In genomic region chr5:73623929-73624404, GRCh38 we compare ENCODE assay signal across 23 cellular contexts. TPM values are rescaled to one million over a fixed set of nuclear protein-coding genes. Genes with fewer than 3 reads are reported as not detected.
DNase-seq lines count a peak whose midpoint lies in the region; ATAC-seq and TF ChIP-seq lines count a peak whose summit lies in the region.
"Had no signal": no experiment of that assay in that cellular context is flagged by ENCODE, and none has a peak within 500 bp of the region (broad histone marks: within the 10 kb centered on the region; RNA-seq: fewer than 3 reads in every experiment).

No MANE protein-coding gene starts in this region.

- TF ChIP-seq POLR2A in HCT116 (IDR thresholded peaks at IDR 0.05; ENCODE audit: borderline replicate concordance, extremely low read depth, insufficient read depth, insufficient read length): no peak
- TF ChIP-seq POLR2A in body of pancreas (IDR thresholded peaks at IDR 0.05): no peak

- peak overlapping the region; percentile 62 for H2AFZ ChIP-seq in HCT116 (ENCODE audit: low read depth, low read length, poor library complexity, severe bottlenecking)
- H2AFZ ChIP-seq: GM23248 had no signal

- peaks cover 6 to 23% of the 10 kb centered on the region in 2 experiments; a peak in 3 of 4 replicates for H3K4me1 ChIP-seq in HCT116 (ENCODE audit: control insufficient read depth in 1 of 2, insufficient read depth in 2 of 2, low read length in 2 of 2)
- peaks cover 44% of the 10 kb centered on the region for H3K4me1 ChIP-seq in body of pancreas
- H3K4me1 ChIP-seq: testis, uterus had no signal

- H3K27me3 ChIP-seq in HCT116 (ENCODE audit: insufficient read depth, low read length) (no peaks in the 10 kb centered on the region), body of pancreas (no peaks in the 10 kb centered on the region)
- H3K27me3 ChIP-seq: testis had no signal

- no peak for ATAC-seq in HCT116
- peak; percentile 45 for ATAC-seq in body of pancreas
- ATAC-seq in GM21737 (IDR thresholded peaks at IDR 0.05; ENCODE audit: unreplicated experiment): no peak
- no peak for ATAC-seq in HG03135 (IDR thresholded peaks at IDR 0.05; ENCODE audit: unreplicated experiment)
- ATAC-seq: activated CD8-positive, alpha-beta T cell treated with anti-CD3 and anti-CD28 coated beads, Interleukin-2, amount 10 ng/mL, durations not matched to agents 7 days and 5 days; psoas muscle had no signal

- POLR2A ChIA-PET in HCT116 (lab: Charles Lee): interaction anchor here (0.7 kb wide), 2 partner anchors 9 to 1017 kb away, joined by 3 read pairs; partner anchors contain the start of gene ENC1

- H3K4me2 ChIP-seq in HCT116 (ENCODE audit: low read length): no peak overlapping the region

- H4K20me1 ChIP-seq in HCT116 (ENCODE audit: insufficient read depth): no peaks in the 10 kb centered on the region

- no peak for TF ChIP-seq RAD21 in HCT116 (IDR thresholded peaks at IDR 0.05; ENCODE audit: low read depth)

- H3K36me3 Mint-ChIP-seq in nephron (ENCODE audit: low read depth): no peaks in the 10 kb centered on the region
- H3K36me3 Mint-ChIP-seq: activated naive CD4-positive, alpha-beta T cell treated with anti-CD3 and anti-CD28 coated beads, Interleukin-2, amount 50 U/mL, for 24 hours had no signal

- 17 to 23% methylated on average over 2 of the region's 2 CpGs for WGBS in body of pancreas, 2 donors

- H3K4me3 ChIP-seq in HCT116 (replicated peaks in 1 of 2; ENCODE audit: low read depth in 1 of 2, low read length in 2 of 2): no peak overlapping the region
- H3K4me3 ChIP-seq in body of pancreas: no peak overlapping the region
- H3K4me3 ChIP-seq: coronary artery, GM23248, psoas muscle, testis, uterus had no signal

- H3K9me3 Mint-ChIP-seq in nephron: no peaks in the 10 kb centered on the region
- H3K9me3 Mint-ChIP-seq: activated naive CD4-positive, alpha-beta T cell treated with anti-CD3 and anti-CD28 coated beads, Interleukin-2, amount 50 U/mL, for 24 hours; activated T-helper 2 cell treated with anti-CD3 and anti-CD28 coated beads, Interferon-gamma antibody, Interleukin-2, Interleukin-4, amounts not matched to agents 10 μg/mL and 5 μg/mL and 100 μg/mL, durations not matched to agents 14 hours and 24 hours and 36 hours; endodermal cell had no signal

- TF ChIP-seq CTCF in HCT116 (IDR thresholded peaks at IDR 0.05 in 2 of 3, conservative IDR thresholded peaks at IDR 0.05 in 1 of 3; ENCODE audit: borderline replicate concordance in 1 of 3, insufficient read depth in 1 of 3, low read depth in 2 of 3, low read length in 2 of 3) (no peak), body of pancreas (IDR thresholded peaks at IDR 0.05) (no peak), nephron (IDR thresholded peaks at IDR 0.05; ENCODE audit: unreplicated experiment in 3 of 3) (no peak)

- no TSS peak for BruUV-seq in HCT116 (replicated peaks; lab: Mats Ljungman, UMichigan)

- H3K36me3 ChIP-seq in HCT116 (ENCODE audit: control insufficient read depth in 1 of 2, insufficient read depth in 2 of 2, low read length in 2 of 2) (no peaks in the 10 kb centered on the region), body of pancreas (replicated peaks in 1 of 2; ENCODE audit: insufficient read depth in 1 of 2, low read depth in 2 of 2) (no peaks in the 10 kb centered on the region)
- H3K36me3 ChIP-seq: uterus had no signal

- intact Hi-C loops in HCT116 (cut with micrococcal nuclease) (no loop called here), body of pancreas (cut with DNase I) (no loop called here)

- H3K9me2 ChIP-seq in HCT116 (ENCODE audit: insufficient read depth): no peaks in the 10 kb centered on the region

- peak overlapping the region; percentile 3 to 35 (median 11) for H3K4me3 Mint-ChIP-seq in nephron
- H3K4me3 Mint-ChIP-seq: activated CD8-positive, alpha-beta T cell treated with anti-CD3 and anti-CD28 coated beads, Interleukin-2, amount 10 ng/mL, durations not matched to agents 7 days and 5 days; activated naive CD4-positive, alpha-beta T cell treated with anti-CD3 and anti-CD28 coated beads, Interleukin-2, amount 50 U/mL, for 24 hours; endodermal cell had no signal

- DNase-seq in DMS53 (lab: John Stamatoyannopoulos, UW): peak; percentile 60
- DNase-seq in HCT116 (ENCODE audit: low read depth, low spot score): no peak
- peak; percentile 33 to 82 (median 60) for DNase-seq in body of pancreas
- DNase-seq in NCI-H1694 (lab: John Stamatoyannopoulos, UW): no peak
- DNase-seq: activated CD4-positive, alpha-beta T cell treated with anti-CD3 and anti-CD28 coated beads for 1 hour; activated CD8-positive, alpha-beta T cell treated with anti-CD3 and anti-CD28 coated beads, Interleukin-2, amount 10 ng/mL, durations not matched to agents 7 days and 5 days; amygdala; endodermal cell; GM23248; NCI-H1105; NCI-H2081; NCI-H446; psoas muscle; stimulated activated CD4-positive, alpha-beta T cell treated with anti-CD3 and anti-CD28 coated beads, Interleukin-15, amount 100 ng/mL, for 24 hours; stimulated activated naive CD4-positive, alpha-beta T cell; testis; uterus had no signal

- H3K9me3 ChIP-seq in HCT116 (ENCODE audit: control insufficient read depth in 1 of 2, insufficient read depth in 1 of 2, low read depth in 1 of 2, low read length in 2 of 2) (no peaks in the 10 kb centered on the region), body of pancreas (no peaks in the 10 kb centered on the region)
- H3K9me3 ChIP-seq: psoas muscle, testis, uterus had no signal

- peaks cover 14% of the 10 kb centered on the region for H3K4me1 Mint-ChIP-seq in nephron
- H3K4me1 Mint-ChIP-seq: activated naive CD4-positive, alpha-beta T cell treated with anti-CD3 and anti-CD28 coated beads, Interleukin-2, amount 50 U/mL, for 24 hours had no signal

- H3K9ac ChIP-seq in HCT116 (ENCODE audit: low read length): no peak overlapping the region
- H3K9ac ChIP-seq: GM23248 had no signal

- H3K27me3 Mint-ChIP-seq in nephron (ENCODE audit: low read depth): peaks cover 47% of the 10 kb centered on the region

- CTCF ChIA-PET in HCT116 (lab: Charles Lee): interaction anchor here (0.7 kb wide), 1 partner anchor 33 kb away, joined by 3 read pairs; no protein-coding TSS in a partner anchor

- H3K27ac ChIP-seq in HCT116 (ENCODE audit: low read depth, low read length): no peak overlapping the region
- H3K27ac ChIP-seq in body of pancreas: peak overlapping the region; percentile 69 to 94 (median 80)
- H3K27ac ChIP-seq: coronary artery, GM23248, psoas muscle, testis, uterus had no signal

- no peak overlapping the region for H3K27ac Mint-ChIP-seq in nephron
- H3K27ac Mint-ChIP-seq: activated CD8-positive, alpha-beta T cell treated with anti-CD3 and anti-CD28 coated beads, Interleukin-2, amount 10 ng/mL, durations not matched to agents 7 days and 5 days; activated naive CD4-positive, alpha-beta T cell treated with anti-CD3 and anti-CD28 coated beads, Interleukin-2, amount 50 U/mL, for 24 hours; activated T-helper 2 cell treated with anti-CD3 and anti-CD28 coated beads, Interferon-gamma antibody, Interleukin-2, Interleukin-4, amounts not matched to agents 10 μg/mL and 5 μg/mL and 100 μg/mL, durations not matched to agents 14 hours and 24 hours and 36 hours; endodermal cell had no signal

- RAD21 ChIA-PET in HCT116 (lab: Charles Lee; ENCODE audit: low non-redundant PET in 1 of 2, low total read pairs in 2 of 2, uncharacterized antibody in 2 of 2, unreplicated experiment in 2 of 2): no interaction called here

- H3K79me2 ChIP-seq in HCT116 (ENCODE audit: insufficient read depth, low read length): no peaks in the 10 kb centered on the region

TF ChIP-seq in HCT116, 20 proteins besides CTCF, POLR2A, EP300 and RAD21:
- TF ChIP-seq SRF (IDR thresholded peaks at IDR 0.05; ENCODE audit: low read depth): no peak
- TF ChIP-seq FOSL1 (IDR thresholded peaks at IDR 0.05; ENCODE audit: low read depth): no peak
- no peak for TF ChIP-seq YY1 (IDR thresholded peaks at IDR 0.05; ENCODE audit: extremely low read depth, insufficient replicate concordance, low read depth, low read length)
- no peak for TF ChIP-seq REST (IDR thresholded peaks at IDR 0.05; ENCODE audit: low read depth)
TF ChIP-seq in HCT116: peak in this region for 0.

RNA-seq across cellular contexts. Expression of gene ARHGEF28, which starts 2.0 kb away (rescaled TPM):
- total RNA-seq in HCT116 (2021; ENCODE audit: unreplicated experiment) (6.1 TPM), body of pancreas (10 to 100 TPM; 63.0 to 67.2 TPM)
- polyA plus RNA-seq in HCT116 (2012): 2.0 and 2.4 TPM in 2 replicates
- total RNA-seq: activated CD8-positive, alpha-beta T cell treated with anti-CD3 and anti-CD28 coated beads, Interleukin-2, amount 10 ng/mL, durations not matched to agents 7 days and 5 days had no signal

RNA-seq across cellular contexts. Expression of gene UTP15, which starts 58.4 kb away (rescaled TPM):
- 39.3 TPM for total RNA-seq in HCT116 (2021; ENCODE audit: unreplicated experiment)
- 5.6 and 8.8 TPM in 2 replicates for polyA plus RNA-seq in HCT116 (2012)
- 10 to 100 TPM in 1 of 2 donors, 1 to 10 TPM in 1; 4.2 to 27.4 TPM for total RNA-seq in body of pancreas

RNA-seq across cellular contexts. Expression of gene ANKRA2, which starts 58.5 kb away (rescaled TPM):
- total RNA-seq in HCT116 (2021; ENCODE audit: unreplicated experiment) (17.0 TPM), body of pancreas (10 to 100 TPM in 1 of 2 donors, 1 to 10 TPM in 1; 5.9 to 12.7 TPM)
- 10.1 TPM in 2 replicates for polyA plus RNA-seq in HCT116 (2012)

Comparison
In these comparisons a context has a peak if more than half of its experiments do, and no peak if none do; other contexts are left out.
1. DNase-seq: peak in DMS53 (single experiment) and body of pancreas (4 of 4); none in HCT116 (single experiment) and NCI-H1694 (single experiment).